Comparison of ENCODE assay signal across 19 cellular contexts in genomic region chr14:71527807-71528206, GRCh38.
DNase-seq lines count a peak whose midpoint lies in the region; ATAC-seq and TF ChIP-seq lines count a peak whose summit lies in the region.
"Had no signal": no experiment of that assay in that cellular context is flagged by ENCODE, and none has a peak within 500 bp of the region (broad histone marks: within the 10 kb centered on the region; RNA-seq: fewer than 3 reads in every experiment).

No MANE protein-coding gene starts in this region.

- H3K36me3 ChIP-seq in A673 (ENCODE audit: insufficient read depth, low read length, poor library complexity, severe bottlenecking): no peaks in the 10 kb centered on the region

- H3K9me3 ChIP-seq in A673 (ENCODE audit: low read depth, low read length, poor library complexity, severe bottlenecking): no peaks in the 10 kb centered on the region
- H3K9me3 ChIP-seq: A549, BLaER1 had no signal

- no peaks in the 10 kb centered on the region for H3K27me3 ChIP-seq in A673 (replicated peaks; ENCODE audit: insufficient read depth, low read depth, low read length, poor library complexity)
- H3K27me3 ChIP-seq: BLaER1 had no signal

- H3K9me3 Mint-ChIP-seq in progenitor cell of endocrine pancreas (ENCODE audit: low read depth): no peaks in the 10 kb centered on the region
- H3K9me3 Mint-ChIP-seq: CD14-positive monocyte; CD4-positive, alpha-beta memory T cell; HFFc6 had no signal

- H3K4me1 Mint-ChIP-seq in progenitor cell of endocrine pancreas (ENCODE audit: low read depth): peaks cover 13% of the 10 kb centered on the region

- no peak for ATAC-seq in HG03025 (IDR thresholded peaks at IDR 0.05; ENCODE audit: low FRiP score, unreplicated experiment)
- ATAC-seq in GM18868 (IDR thresholded peaks at IDR 0.05; ENCODE audit: unreplicated experiment): no peak
- ATAC-seq: A549, HepG2 had no signal

- CTCF ChIA-PET in A673 (lab: Charles Lee): no interaction called here

- H3K27ac ChIP-seq in A673 (ENCODE audit: low read depth, low read length, poor library complexity, severe bottlenecking): no peak overlapping the region
- H3K27ac ChIP-seq: 22Rv1, A549, BLaER1, GM23248 had no signal

- no peak overlapping the region for H3K4me3 ChIP-seq in A673 (ENCODE audit: low read depth, low read length, poor library complexity, severe bottlenecking)
- H3K4me3 ChIP-seq: A549, BLaER1, GM23248 had no signal

- POLR2A ChIA-PET in A673 (lab: Charles Lee; ENCODE audit: low non-redundant PET): interaction anchor here (0.6 kb wide), 1 partner anchor 89 kb away, joined by 3 read pairs; no protein-coding TSS in a partner anchor

- H3K27ac Mint-ChIP-seq in progenitor cell of endocrine pancreas: peak overlapping the region; percentile 37
- H3K27ac Mint-ChIP-seq: CD14-positive monocyte; CD4-positive, alpha-beta memory T cell; HFFc6 had no signal

- H3K4me1 ChIP-seq in A673 (ENCODE audit: insufficient read depth, low read length, poor library complexity, severe bottlenecking): peaks cover 66% of the 10 kb centered on the region
- H3K4me1 ChIP-seq: A549, BLaER1 had no signal

- TF ChIP-seq CTCF in A673 (conservative IDR thresholded peaks at IDR 0.05; ENCODE audit: low read depth, low read length): no peak
- TF ChIP-seq CTCF in progenitor cell of endocrine pancreas (IDR thresholded peaks at IDR 0.05; ENCODE audit: unreplicated experiment): no peak

- peaks cover 17% of the 10 kb centered on the region for H3K36me3 Mint-ChIP-seq in progenitor cell of endocrine pancreas (ENCODE audit: insufficient read depth)

- no peaks in the 10 kb centered on the region for H3K27me3 Mint-ChIP-seq in progenitor cell of endocrine pancreas
- H3K27me3 Mint-ChIP-seq: CD4-positive, alpha-beta memory T cell had no signal

- no peak overlapping the region for H3K4me3 Mint-ChIP-seq in progenitor cell of endocrine pancreas (ENCODE audit: low read depth)
- H3K4me3 Mint-ChIP-seq: CD14-positive monocyte; CD4-positive, alpha-beta memory T cell; HFFc6 had no signal

- no TSS peak for BruUV-seq in A673 (replicated peaks; lab: Mats Ljungman, UMichigan)

- intact Hi-C loops in A673 (cut with micrococcal nuclease; ENCODE audit: unreplicated experiment): no loop called here

- peak; percentile 40 for DNase-seq in A673 (ENCODE audit: low spot score)
- peak; percentile 14 for DNase-seq in OCI-M1 (lab: John Stamatoyannopoulos, UW)
- peak; percentile 40 for DNase-seq in astrocyte of the hippocampus (ENCODE audit: low read depth, low spot score)
- DNase-seq in progenitor cell of endocrine pancreas (ENCODE audit: low spot score, unreplicated experiment): no peak
- no peak for DNase-seq in iPS-NIHi11 (ENCODE audit: low spot score)
- DNase-seq: CD4-positive, alpha-beta memory T cell; DMS153; DMS79; GF-D8; GM23248; HCEC 1CT; HFFc6 had no signal

Comparison
In these comparisons a context has a peak if more than half of its experiments do, and no peak if none do; other contexts are left out.
1. DNase-seq: peak in A673 (single experiment), OCI-M1 (single experiment) and astrocyte of the hippocampus (single experiment); none in progenitor cell of endocrine pancreas (single experiment) and iPS-NIHi11 (single experiment).